In the genomic region with DNA sequence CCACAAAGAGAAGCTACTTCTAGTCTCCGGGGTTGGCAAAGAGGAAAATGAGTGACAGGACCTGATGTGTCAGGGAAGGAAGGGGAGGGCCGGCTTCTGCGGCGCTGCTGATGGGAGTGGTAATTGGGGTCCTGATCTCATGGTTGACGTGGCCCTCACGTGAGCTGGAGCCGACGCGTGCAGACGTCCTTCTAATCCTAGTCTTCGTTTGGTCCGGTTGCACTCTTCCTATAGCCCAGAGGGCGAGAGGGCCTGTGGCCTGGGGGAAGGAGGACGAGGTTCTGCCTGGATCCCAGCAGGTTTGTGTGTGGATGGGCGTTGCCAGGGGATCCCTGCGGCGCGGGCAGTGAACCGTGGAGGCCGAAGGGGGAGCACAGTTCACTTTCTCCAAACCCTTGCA, we compare ENCODE assay signal across 8 cellular contexts. TPM values are rescaled to one million over a fixed set of nuclear protein-coding genes. Genes with fewer than 3 reads are reported as not detected.
DNase-seq lines count a peak whose midpoint lies in the region; ATAC-seq and TF ChIP-seq lines count a peak whose summit lies in the region.

A gene (plus strand): TSS at position 186 of the 400 bp plus-strand sequence. CDS start 2,384 bp downstream, outside the sequence.

- peak within 1 kb of the TSS; percentile 93 for H3K27ac ChIP-seq in fibroblast of lung (ENCODE audit: insufficient read depth, low read length)

- H3K9me3 ChIP-seq in fibroblast of lung (ENCODE audit: control insufficient read depth, insufficient read depth, low read depth, low read length) (no peaks in the 10 kb centered on the region), mucosa of descending colon (no peaks in the 10 kb centered on the region)

- peak within 1 kb of the TSS; percentile 83 for H3K4me2 ChIP-seq in fibroblast of lung (ENCODE audit: extremely low read depth, insufficient read depth, low read length)

- H3K27me3 Mint-ChIP-seq in stimulated activated naive CD8-positive, alpha-beta T cell treated with anti-CD3 and anti-CD28 coated beads, Interleukin-15, Interleukin-2, amounts not matched to agents 100 ng/mL and 50 ng/mL, for 24 hours, result peaks cover 3% of the 10 kb centered on the region

- no peaks in the 10 kb centered on the region for H3K36me3 ChIP-seq in fibroblast of lung (ENCODE audit: control insufficient read depth, insufficient read depth, low read length)
- H3K36me3 ChIP-seq in mucosa of descending colon (ENCODE audit: low read depth), result no peaks in the 10 kb centered on the region

- no peaks in the 10 kb centered on the region for H3K9me3 Mint-ChIP-seq in stimulated activated naive CD8-positive, alpha-beta T cell treated with anti-CD3 and anti-CD28 coated beads, Interleukin-15, Interleukin-2, amounts not matched to agents 100 ng/mL and 50 ng/mL, for 24 hours

- no peaks in the 10 kb centered on the region for H4K20me1 ChIP-seq in fibroblast of lung (ENCODE audit: control insufficient read depth, extremely low read depth, insufficient read depth, low read length)

- intact Hi-C loops in mucosa of descending colon (cut with DNase I, micrococcal nuclease), result no loop called here

- no peaks in the 10 kb centered on the region for H3K36me3 Mint-ChIP-seq in stimulated activated naive CD8-positive, alpha-beta T cell treated with anti-CD3 and anti-CD28 coated beads, Interleukin-15, Interleukin-2, amounts not matched to agents 100 ng/mL and 50 ng/mL, for 24 hours (ENCODE audit: low read depth)

- H3K4me3 Mint-ChIP-seq in stimulated activated naive CD8-positive, alpha-beta T cell treated with anti-CD3 and anti-CD28 coated beads, Interleukin-15, Interleukin-2, amounts not matched to agents 100 ng/mL and 50 ng/mL, for 24 hours, result peak within 1 kb of the TSS; percentile 79

- H2AFZ ChIP-seq in fibroblast of lung (ENCODE audit: low read length), result peak within 1 kb of the TSS; percentile 64

- TF ChIP-seq CTCF in fibroblast of lung (conservative IDR thresholded peaks at IDR 0.05 in 1 of 2, IDR thresholded peaks at IDR 0.05 in 1 of 2; ENCODE audit: low read depth in 1 of 2, low read length in 2 of 2), result no peak
- TF ChIP-seq CTCF in mucosa of descending colon (IDR thresholded peaks at IDR 0.05), result no peak

- peak; percentile 75 for ATAC-seq in mucosa of descending colon

- peak within 1 kb of the TSS; percentile 70 for H3K9ac ChIP-seq in fibroblast of lung (ENCODE audit: insufficient read depth, low read length)

- H3K4me3 ChIP-seq in fibroblast of lung (replicated peaks in 1 of 4; ENCODE audit: control extremely low read depth in 1 of 4, insufficient read depth in 1 of 4, low read depth in 3 of 4, low read length in 4 of 4), result peak within 1 kb of the TSS; percentile 61 to 88 (median 72)
- no peak within 1 kb of the TSS for H3K4me3 ChIP-seq in mucosa of descending colon

- DNase-seq in DMS53 (lab: John Stamatoyannopoulos, UW), result peak; percentile 87
- DNase-seq in NCI-H1092 treated with DMSO at 0.1 percent for 48 hours (lab: John Stamatoyannopoulos, UW), result peak; percentile 23
- DNase-seq in activated CD8-positive, alpha-beta memory T cell treated with anti-CD3 and anti-CD28 coated beads, Interleukin-2, amount 50 U/mL, for 48 hours, result peak; percentile 53
- DNase-seq in fibroblast of lung (ENCODE audit: low read depth in 2 of 2), result peak; percentile 74 to 83
- DNase-seq in mucosa of descending colon, result peak; percentile 39 to 69 (median 54)
- no peak for DNase-seq in GF-D8 (lab: John Stamatoyannopoulos, UW)
- no peak for DNase-seq in NAMALWA (ENCODE audit: low spot score)

- H3K27me3 ChIP-seq in fibroblast of lung (ENCODE audit: control insufficient read depth, insufficient read depth, low read length), result no peaks in the 10 kb centered on the region

- peaks cover 4% of the 10 kb centered on the region for H3K79me2 ChIP-seq in fibroblast of lung (ENCODE audit: control insufficient read depth, insufficient read depth, low read length)

- H3K27ac Mint-ChIP-seq in stimulated activated naive CD8-positive, alpha-beta T cell treated with anti-CD3 and anti-CD28 coated beads, Interleukin-15, Interleukin-2, amounts not matched to agents 100 ng/mL and 50 ng/mL, for 24 hours, result peak within 1 kb of the TSS; percentile 40

- H3K4me1 ChIP-seq in fibroblast of lung (ENCODE audit: control insufficient read depth, extremely low read depth, insufficient read depth, low read length) (no peaks in the 10 kb centered on the region), mucosa of descending colon (ENCODE audit: low read depth) (no peaks in the 10 kb centered on the region)

- H3K4me1 Mint-ChIP-seq in stimulated activated naive CD8-positive, alpha-beta T cell treated with anti-CD3 and anti-CD28 coated beads, Interleukin-15, Interleukin-2, amounts not matched to agents 100 ng/mL and 50 ng/mL, for 24 hours (ENCODE audit: low read depth), result peaks cover 6% of the 10 kb centered on the region

RNA-seq across cellular contexts. Expression of the gene that starts here (rescaled TPM):
- total RNA-seq in fibroblast of lung (70.4 and 79.4 TPM in 2 replicates), mucosa of descending colon (10 to 100 TPM in 1 of 3 donors, 1 to 10 TPM in 2; 4.6 to 44.0 (median 5.7) TPM)
- polyA plus RNA-seq in fibroblast of lung, result 46.7 and 53.0 TPM in 2 replicates
- polyA plus RNA-seq in fibroblast of lung (2012), result 36.8 and 39.2 TPM in 2 replicates
- 6.8 and 9.6 TPM in 2 replicates for polyA minus RNA-seq in fibroblast of lung (ENCODE audit: low replicate concordance)

Comparison
In these comparisons a context has a peak if more than half of its experiments do, and no peak if none do; other contexts are left out.
1. DNase-seq: peak in DMS53 (single experiment), NCI-H1092 treated with DMSO at 0.1 percent for 48 hours (single experiment), activated CD8-positive, alpha-beta memory T cell treated with anti-CD3 and anti-CD28 coated beads, Interleukin-2, amount 50 U/mL, for 48 hours (single experiment), fibroblast of lung (2 of 2) and mucosa of descending colon (3 of 3); none in GF-D8 (single experiment) and NAMALWA (single experiment).